Comparison of ENCODE assay signal across 31 cellular contexts in the genomic region with DNA sequence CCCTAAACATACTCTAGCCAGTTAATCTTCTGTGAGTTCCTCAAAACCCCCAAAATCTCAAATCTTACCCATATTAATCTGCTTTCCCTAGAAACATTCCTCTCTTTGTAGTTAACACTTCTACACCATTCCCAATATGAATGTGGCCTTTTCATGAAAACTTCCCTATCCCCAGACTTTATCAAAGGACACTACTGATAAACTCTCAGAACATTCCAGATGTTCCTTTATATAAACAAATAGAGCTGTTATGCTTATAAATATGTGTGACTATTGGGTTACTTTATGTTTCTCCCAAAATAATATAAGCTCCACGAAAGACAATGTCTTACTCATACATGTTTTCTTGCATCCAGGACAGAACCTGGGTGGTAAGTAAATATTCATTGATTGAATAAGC.
"Had no signal": no experiment of that assay in that cellular context is flagged by ENCODE, and none has a peak within 500 bp of the region (broad histone marks: within the 10 kb centered on the region; RNA-seq: fewer than 3 reads in every experiment).

No MANE protein-coding gene starts in this region.

- H3K9me3 ChIP-seq: adrenal gland, ascending aorta, body of pancreas, breast epithelium had no signal

- DNase-seq: activated effector memory CD4-positive, alpha-beta T cell treated with anti-CD3 and anti-CD28 coated beads, Interleukin-2, amount 50 U/mL, for 16 hours; activated effector memory CD4-positive, alpha-beta T cell treated with Interleukin-2 at 50 U/mL for 16 hours; activated gamma-delta T cell; activated gamma-delta T cell treated with Interleukin-2 at 50 U/mL for 16 hours; activated naive CD4-positive, alpha-beta T cell; activated naive CD4-positive, alpha-beta T cell treated with anti-CD3 and anti-CD28 coated beads for 36 hours; activated naive CD4-positive, alpha-beta T cell treated with anti-CD3 and anti-CD28 coated beads, Interleukin-2, amount 10 ng/mL, durations not matched to agents 7 days and 5 days; activated naive CD4-positive, alpha-beta T cell treated with anti-CD3 and anti-CD28 coated beads, Interleukin-2, amount 50 U/mL, for 16 hours; activated naive CD4-positive, alpha-beta T cell treated with Interleukin-2 at 50 U/mL for 16 hours; activated naive CD8-positive, alpha-beta T cell treated with anti-CD3 and anti-CD28 coated beads for 36 hours; activated naive CD8-positive, alpha-beta T cell treated with anti-CD3 and anti-CD28 coated beads, Interleukin-2, amount 10 ng/mL, durations not matched to agents 7 days and 5 days; activated naive CD8-positive, alpha-beta T cell treated with anti-CD3 and anti-CD28 coated beads, Interleukin-2, amount 50 U/mL, for 24 hours; activated T-cell treated with anti-CD3 and anti-CD28 coated beads for 4 hours; activated T-cell treated with anti-CD3 and anti-CD28 coated beads, Interleukin-2, amount 50 U/mL, for 1 hour; activated T-cell treated with anti-CD3 and anti-CD28 coated beads, Interleukin-2, amount 50 U/mL, for 24 hours; activated T-cell treated with anti-CD3 and anti-CD28 coated beads, Interleukin-2, amount 50 U/mL, for 4 hours; activated T-cell treated with anti-CD3 and anti-CD28 coated beads, Interleukin-2, amount 50 U/mL, for 48 hours; activated T-cell treated with anti-CD3 and anti-CD28 coated beads, Interleukin-2, amount 50 U/mL, for 72 hours; adrenal gland; amniotic stem cell; amygdala; anterior cingulate cortex; aorta; body of pancreas; brain microvascular endothelial cell; caudate nucleus; central memory CD4-positive, alpha-beta T cell; cerebellar nuclear complex had no signal

- H3K27me3 ChIP-seq: adrenal gland, ascending aorta, body of pancreas, brain microvascular endothelial cell, breast epithelium, cardiac muscle cell had no signal

- H3K27ac ChIP-seq: adrenal gland, ascending aorta, body of pancreas, brain microvascular endothelial cell, breast epithelium, cardiac muscle cell had no signal

- H3K4me1 ChIP-seq: adrenal gland, ascending aorta, body of pancreas, breast epithelium had no signal

- H3K36me3 ChIP-seq: adrenal gland, ascending aorta, brain microvascular endothelial cell, breast epithelium, cardiac muscle cell had no signal

- H3K4me3 ChIP-seq: adrenal gland, ascending aorta, body of pancreas, breast epithelium, cardiac muscle cell had no signal
